ENCODE assay signal across 9 cellular contexts in the genomic region with DNA sequence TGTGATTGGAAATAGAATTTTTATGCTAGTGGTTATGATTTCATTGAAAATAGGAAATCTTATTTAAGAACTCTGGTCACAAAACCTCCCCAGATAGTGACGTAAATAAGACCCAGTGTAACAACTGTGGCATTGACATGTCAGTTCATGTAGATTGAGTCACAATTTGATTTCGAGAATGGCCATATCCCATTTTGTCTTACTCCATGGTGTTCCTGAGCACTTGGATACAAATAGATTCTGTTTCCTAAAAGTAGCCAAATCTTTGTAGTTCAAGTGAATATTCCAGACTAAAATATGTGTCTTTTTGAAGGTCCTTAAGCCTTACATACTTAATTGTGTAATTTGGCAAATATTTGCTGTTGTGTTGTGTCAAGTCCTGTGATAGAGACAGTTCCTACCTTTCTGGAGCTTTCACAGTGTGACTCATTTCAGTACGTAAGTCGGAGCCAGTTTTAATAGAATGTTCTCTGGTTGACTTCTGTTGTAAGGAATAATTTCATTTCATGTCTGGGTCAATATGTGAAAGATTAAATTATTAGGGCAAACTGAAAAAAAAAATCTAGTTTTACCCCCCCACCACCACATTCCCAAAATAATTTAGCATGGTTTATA. TPM values are rescaled to one million over a fixed set of nuclear protein-coding genes. Genes with fewer than 3 reads are reported as not detected.
DNase-seq lines count a peak whose midpoint lies in the region; ATAC-seq, FAIRE-seq and TF ChIP-seq lines count a peak whose summit lies in the region.
"Had no signal": no experiment of that assay in that cellular context is flagged by ENCODE, and none has a peak within 500 bp of the region (broad histone marks: within the 10 kb centered on the region; RNA-seq: fewer than 3 reads in every experiment).

No MANE protein-coding gene starts in this region.

- H2BK15ac ChIP-seq in H1 (ENCODE audit: low read length) = no peak overlapping the region

- no peak overlapping the region for H4K8ac ChIP-seq in H1 (ENCODE audit: extremely low read depth, insufficient read depth, low read length)

- H2BK12ac ChIP-seq in H1 (ENCODE audit: low read depth, low read length) = no peak overlapping the region

- peaks cover 3% of the 10 kb centered on the region; the same call in 1 of the 2 replicates for H3K23me2 ChIP-seq in H1 (ENCODE audit: low read depth, low read length)

- no peak overlapping the region for H3K4me2 ChIP-seq in H1 (ENCODE audit: insufficient read depth in 1 of 2, low read depth in 2 of 2, low read length in 2 of 2)

- H3K4me1 ChIP-seq in H1 (replicated peaks in 1 of 4; ENCODE audit: control insufficient read depth in 3 of 4, insufficient read depth in 4 of 4, low read length in 3 of 4) = peaks cover 0 to 18% (median 6%) of the 10 kb centered on the region in 4 experiments; a peak in 6 of 7 replicates
- peaks cover 44 to 49% of the 10 kb centered on the region in 2 donors for H3K4me1 ChIP-seq in gastrocnemius medialis

- H2BK120ac ChIP-seq in H1 (replicated peaks; ENCODE audit: low read depth, low read length) = no peak overlapping the region

- TF ChIP-seq CTCF in RWPE1 (conservative IDR thresholded peaks at IDR 0.05; ENCODE audit: low read depth) (no peak), H1 (IDR thresholded peaks at IDR 0.05; ENCODE audit: control extremely low read depth in 1 of 3, insufficient read depth in 1 of 3, low read depth in 1 of 3, low read length in 3 of 3) (no peak), gastrocnemius medialis (IDR thresholded peaks at IDR 0.05 in 4 of 5, conservative IDR thresholded peaks at IDR 0.05 in 1 of 5) (no peak)

- no peak for TF ChIP-seq RAD21 in H1 (IDR thresholded peaks at IDR 0.05 in 1 of 2, conservative IDR thresholded peaks at IDR 0.05 in 1 of 2; ENCODE audit: low read depth in 2 of 2, low read length in 2 of 2)

- DNase-seq in HPDE6-E6E7 (ENCODE audit: extremely low spot score) = peak; percentile 50
- peak; percentile 46 for DNase-seq in RWPE1 (ENCODE audit: low spot score)
- DNase-seq in H1 (ENCODE audit: low read depth in 1 of 2, low spot score in 2 of 2) = no peak
- no peak for DNase-seq in gastrocnemius medialis
- DNase-seq in head of caudate nucleus = no peak
- DNase-seq in NCI-H146 treated with DMSO at 0.1 percent for 48 hours (lab: John Stamatoyannopoulos, UW; ENCODE audit: unreplicated experiment) = no peak
- DNase-seq: NCI-H1105, Peyer's patch had no signal

- H4K91ac ChIP-seq in H1 (replicated peaks; ENCODE audit: insufficient read length, low read length) = no peak overlapping the region

- no peak overlapping the region for H3K4me3 ChIP-seq in H1 (ENCODE audit: extremely low read depth in 1 of 4, insufficient read depth in 2 of 4, low read depth in 3 of 4, low read length in 4 of 4)
- no peak overlapping the region for H3K4me3 ChIP-seq in gastrocnemius medialis
- H3K4me3 ChIP-seq: Peyer's patch had no signal

- ATAC-seq in gastrocnemius medialis (peak in 1 of 2 donors; percentile 21), GM21619 (IDR thresholded peaks at IDR 0.05; ENCODE audit: unreplicated experiment) (no peak)

- H3K27ac ChIP-seq in RWPE1 = peak overlapping the region; percentile 96
- no peak overlapping the region for H3K27ac ChIP-seq in H1 (ENCODE audit: low read depth, low read length)
- H3K27ac ChIP-seq in gastrocnemius medialis = peak overlapping the region; percentile 63 to 99 (median 88)

- in situ Hi-C loops in gastrocnemius medialis (cut with MboI; ENCODE audit: low sequenced_read_pairs in 4 of 4) = no loop called here

- no peak for TF ChIP-seq EP300 in H1 (IDR thresholded peaks at IDR 0.05; ENCODE audit: borderline replicate concordance in 1 of 2, low read depth in 2 of 2, low read length in 2 of 2)

- H3K36me3 ChIP-seq in H1 (ENCODE audit: control insufficient read depth in 2 of 4, insufficient read depth in 4 of 4, low read length in 3 of 4) = peaks cover 2 to 70% (median 27%) of the 10 kb centered on the region in 4 experiments; a peak in 7 of 8 replicates
- peaks cover 0 to 7% of the 10 kb centered on the region in 2 donors for H3K36me3 ChIP-seq in gastrocnemius medialis
- H3K36me3 ChIP-seq: Peyer's patch had no signal

- CTCF ChIA-PET in RWPE1 (lab: Yijun Ruan, JAX) = interaction anchor here (0.7 kb wide), 1 partner anchor 143 kb away, joined by 3 read pairs; no protein-coding TSS in a partner anchor
- CTCF ChIA-PET in H1 (lab: Charles Lee; ENCODE audit: partially characterized antibody) = interaction anchor here (0.7 to 3.8 kb wide), 41 partner anchors 10 to 302 kb away, joined by 3 to 28 read pairs (median 4); partner anchors contain the start of gene IL6

- no peak overlapping the region for H3K56ac ChIP-seq in H1 (replicated peaks; ENCODE audit: insufficient read length, low read depth, low read length)

- H3K79me2 ChIP-seq in H1 (ENCODE audit: control insufficient read depth in 1 of 2, insufficient read depth in 2 of 2, low read length in 2 of 2) = peaks cover 0 to 7% of the 10 kb centered on the region in 2 experiments; a peak in 2 of 4 replicates

- H3K79me1 ChIP-seq in H1 (ENCODE audit: low read depth, low read length) = 0 out of 2 replicates have a peak, but pooled peaks cover 2% of the 10 kb centered on the region

- H2BK20ac ChIP-seq in H1 (ENCODE audit: low read length) = no peak overlapping the region

- H4K20me1 ChIP-seq in H1 (replicated peaks in 1 of 2; ENCODE audit: control insufficient read depth in 1 of 2, insufficient read depth in 2 of 2, low read length in 2 of 2) = no peaks in the 10 kb centered on the region

- H2AFZ ChIP-seq in H1 (ENCODE audit: low read length) = no peak overlapping the region

- no peak overlapping the region for H2AK5ac ChIP-seq in H1 (ENCODE audit: low read depth, low read length)

- no peak overlapping the region for H3K23ac ChIP-seq in H1 (ENCODE audit: insufficient read length)

- POLR2A ChIA-PET in RWPE1 (lab: Yijun Ruan, JAX; ENCODE audit: low non-redundant PET) = no interaction called here
- POLR2A ChIA-PET in H1 (lab: Charles Lee; ENCODE audit: partially characterized antibody) = interaction anchor here (0.7 to 11.8 kb wide), 19 partner anchors 8 to 300 kb away, joined by 3 to 125 read pairs (median 5); partner anchors contain the start of gene TOMM7

- no peak overlapping the region for H3K4ac ChIP-seq in H1 (replicated peaks; ENCODE audit: insufficient read length, low read depth, low read length)

- TF ChIP-seq POLR2A in H1 (IDR thresholded peaks at IDR 0.05; ENCODE audit: control extremely low read depth in 1 of 2, low read depth in 2 of 2, low read length in 2 of 2) = peak in 1 of 2 experiments; percentile 32; a peak in 1 of 3 replicates
- TF ChIP-seq POLR2A in gastrocnemius medialis (IDR thresholded peaks at IDR 0.05) = no peak

- H3K27me3 ChIP-seq in H1 (replicated peaks in 1 of 4; ENCODE audit: control insufficient read depth in 3 of 4, extremely low read depth in 1 of 4, insufficient read depth in 3 of 4, low read length in 3 of 4) (no peaks in the 10 kb centered on the region), gastrocnemius medialis (no peaks in the 10 kb centered on the region)
- H3K27me3 ChIP-seq: Peyer's patch had no signal

- H3K9me3 ChIP-seq in H1 (ENCODE audit: insufficient read depth in 2 of 2, low read depth in 1 of 2, low read length in 1 of 2) (no peaks in the 10 kb centered on the region), gastrocnemius medialis (no peaks in the 10 kb centered on the region)
- H3K9me3 ChIP-seq: Peyer's patch had no signal

- no peak overlapping the region for H3K18ac ChIP-seq in H1 (ENCODE audit: extremely low read depth, low read length)

- 0 out of 7 replicates have a peak overlapping the region, but pooled peaks of 1 of the 4 experiments have one; percentile 6 for H3K9ac ChIP-seq in H1 (replicated peaks in 1 of 4; ENCODE audit: extremely low read depth in 1 of 4, low read depth in 3 of 4, low read length in 3 of 4)

- 89% methylated on average over 4 of the region's 4 CpGs; no CpG with 5 or more reads in 1 of the 2 experiments for WGBS in H1 (ENCODE audit: extremely low coverage in 1 of 2, insufficient coverage in 1 of 2, insufficient read length in 1 of 2, insufficient replicate concordance in 2 of 2, low coverage in 1 of 2, low lambda C conversion rate in 2 of 2, missing lambda C conversion rate in 1 of 2), 2 experiments

- no peak overlapping the region for H4K5ac ChIP-seq in H1 (ENCODE audit: insufficient read length, low read depth, low read length)

- intact Hi-C loops in gastrocnemius medialis (cut with DNase I; ENCODE audit: low total_unique reads) = loop anchor here (2.0 to 10.0 kb wide), 3 partner anchors 133 to 297 kb away; partner anchors contain the start of gene IL6
- intact Hi-C loops in head of caudate nucleus (cut with DNase I) = no loop called here

- no peak overlapping the region for H3K14ac ChIP-seq in H1 (ENCODE audit: insufficient read length)

- H2BK5ac ChIP-seq in H1 (ENCODE audit: low read depth, low read length) = no peak overlapping the region

- FAIRE-seq in H1 (lab: Jason Lieb, UNC) = no peak

TF ChIP-seq in H1, 55 proteins besides CTCF, POLR2A, EP300 and RAD21 (continues in another document):
- TF ChIP-seq POLR2AphosphoS5 (IDR thresholded peaks at IDR 0.05; ENCODE audit: low read depth, low read length) = peak; percentile 50; the same call in 1 of the 2 replicates

RNA-seq across cellular contexts. Expression of gene TOMM7, which starts 37.1 kb away (rescaled TPM):
- 389 and 406 TPM in 2 replicates for total RNA-seq in H1 (2021; fragmentation: NEBNext Ultra II Directional; extraction: Animal tissue kit (Norgen Biotek cat#: 25700))
- 277 and 508 TPM in 2 replicates for polyA plus RNA-seq in H1 (2011; rRNA removed)
- polyA plus RNA-seq in H1 (2011; cell fraction: cytosol; rRNA removed) = 339 TPM
- 107 TPM for polyA plus RNA-seq in H1 (2011; cell fraction: nucleus; rRNA removed)
- 385 to 924 TPM (median 902 TPM) in 4 replicates for polyA plus RNA-seq in H1 (2012, experiment 1 of 2)
- 199 TPM for polyA plus RNA-seq in H1 (2012, experiment 2 of 2)
- 691 TPM for polyA plus RNA-seq in H1 (2013, experiment 1 of 2)
- polyA plus RNA-seq in H1 (2013, experiment 2 of 2) = 740 TPM
- 61.9 and 62.2 TPM in 2 replicates for polyA minus RNA-seq in H1 (2011; rRNA and poly(A)+ RNA removed)
- polyA minus RNA-seq in H1 (2011; cell fraction: cytosol; rRNA and poly(A)+ RNA removed) = 93.4 TPM
- 146 TPM for polyA minus RNA-seq in H1 (2011; cell fraction: nucleus; rRNA and poly(A)+ RNA removed)
- 100 to 1,000 TPM; 124 to 235 (median 218) TPM for total RNA-seq in gastrocnemius medialis

Comparison
In these comparisons a context has a peak if more than half of its experiments do, and no peak if none do; other contexts are left out.
1. DNase-seq: peak in HPDE6-E6E7 (single experiment) and RWPE1 (single experiment); none in H1 (0 of 2), gastrocnemius medialis (0 of 2), head of caudate nucleus (0 of 42) and NCI-H146 treated with DMSO at 0.1 percent for 48 hours (single experiment).